Comparison of ENCODE assay signal across 8 cellular contexts in the genomic region with DNA sequence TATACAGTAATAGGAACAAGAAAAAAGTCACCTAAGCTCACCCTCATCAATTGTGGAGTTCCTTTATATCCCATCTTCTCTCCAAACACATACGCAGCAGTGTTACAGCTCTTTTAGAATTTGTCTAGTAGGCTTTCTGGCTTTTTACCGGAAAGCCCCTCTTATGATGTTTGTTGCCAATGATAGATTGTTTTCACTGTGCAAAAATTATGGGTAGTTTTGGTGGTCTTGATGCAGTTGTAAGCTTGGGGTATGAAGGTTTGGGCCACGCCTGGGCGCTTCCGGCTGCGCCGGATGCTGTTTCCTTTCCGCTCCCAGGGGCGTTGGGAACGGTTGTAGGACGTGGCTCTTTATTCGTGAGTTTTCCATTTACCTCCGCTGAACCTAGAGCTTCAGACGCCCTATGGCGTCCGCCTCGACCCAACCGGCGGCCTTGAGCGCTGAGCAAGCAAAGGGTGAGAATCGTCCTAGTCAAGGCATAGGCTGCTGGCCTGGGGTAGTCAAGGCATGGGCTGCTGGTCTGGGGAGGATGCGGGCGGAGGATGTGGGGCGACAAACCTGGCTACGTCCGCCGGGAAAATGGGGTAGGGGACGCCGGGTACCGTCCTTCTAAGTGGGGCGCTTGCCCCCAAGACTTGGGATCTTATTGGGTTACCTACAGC. TPM values are rescaled to one million over a fixed set of nuclear protein-coding genes. Genes with fewer than 3 reads are reported as not detected.
DNase-seq lines count a peak whose midpoint lies in the region; ATAC-seq and TF ChIP-seq lines count a peak whose summit lies in the region.

A gene with protein sequence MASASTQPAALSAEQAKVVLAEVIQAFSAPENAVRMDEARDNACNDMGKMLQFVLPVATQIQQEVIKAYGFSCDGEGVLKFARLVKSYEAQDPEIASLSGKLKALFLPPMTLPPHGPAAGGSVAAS (plus strand): TSS at position 304 of the 662 bp plus-strand sequence. CDS start 100 bp downstream, at position 404.
TSS of gene RNU7-1 (plus strand) at position 98 of the 662 bp plus-strand sequence.

- no peaks in the 10 kb centered on the region for H3K9me3 Mint-ChIP-seq in stimulated activated naive CD8-positive, alpha-beta T cell treated with anti-CD3 and anti-CD28 coated beads, Interleukin-15, Interleukin-2, amounts not matched to agents 100 ng/mL and 50 ng/mL, for 24 hours

- peaks cover 71% of the 10 kb centered on the region for H3K4me1 Mint-ChIP-seq in stimulated activated naive CD8-positive, alpha-beta T cell treated with anti-CD3 and anti-CD28 coated beads, Interleukin-15, Interleukin-2, amounts not matched to agents 100 ng/mL and 50 ng/mL, for 24 hours (ENCODE audit: low read depth)

- H3K27ac Mint-ChIP-seq in stimulated activated naive CD8-positive, alpha-beta T cell treated with anti-CD3 and anti-CD28 coated beads, Interleukin-15, Interleukin-2, amounts not matched to agents 100 ng/mL and 50 ng/mL, for 24 hours, result peak within 1 kb of the TSS; percentile 99

- H3K9ac ChIP-seq in HUES64 (ENCODE audit: low read depth, low read length) (peak within 1 kb of the TSS; percentile 82), NT2/D1 (ENCODE audit: insufficient read length, low read depth) (peak within 1 kb of the TSS; percentile 100), mucosa of stomach (ENCODE audit: low read length) (peak within 1 kb of the TSS; percentile 79)

- peak within 1 kb of the TSS; percentile 81 for H3K4me3 ChIP-seq in HUES64 (ENCODE audit: low read length)
- peak within 1 kb of the TSS; percentile 97 for H3K4me3 ChIP-seq in NT2/D1 (ENCODE audit: insufficient read length, low read depth)
- H3K4me3 ChIP-seq in epithelial cell of esophagus (ENCODE audit: low read length), result peak within 1 kb of the TSS; percentile 80
- H3K4me3 ChIP-seq in mucosa of stomach (ENCODE audit: low read length), result peak within 1 kb of the TSS; percentile 85

- peak within 1 kb of the TSS; percentile 98 for H3K4me3 Mint-ChIP-seq in stimulated activated naive CD8-positive, alpha-beta T cell treated with anti-CD3 and anti-CD28 coated beads, Interleukin-15, Interleukin-2, amounts not matched to agents 100 ng/mL and 50 ng/mL, for 24 hours

- peak; percentile 23 for ATAC-seq in GM21526 (IDR thresholded peaks at IDR 0.05; ENCODE audit: low FRiP score, unreplicated experiment)

- H3K4me1 ChIP-seq in HUES64 (ENCODE audit: insufficient read depth, low read length) (peaks cover 12% of the 10 kb centered on the region; the same call in 1 of the 2 replicates), NT2/D1 (ENCODE audit: insufficient read depth, insufficient read length) (peaks cover 26% of the 10 kb centered on the region), mucosa of stomach (ENCODE audit: control insufficient read depth, insufficient read depth, low read length) (peaks cover 34% of the 10 kb centered on the region)

- no peaks in the 10 kb centered on the region for H3K9me3 ChIP-seq in HUES64 (ENCODE audit: insufficient read depth, low read depth, low read length)
- H3K9me3 ChIP-seq in NT2/D1 (ENCODE audit: insufficient read depth, low read length), result no peaks in the 10 kb centered on the region
- H3K9me3 ChIP-seq in mucosa of stomach (ENCODE audit: control insufficient read depth, low read length), result no peaks in the 10 kb centered on the region

- H3K27me3 ChIP-seq in HUES64 (ENCODE audit: insufficient read depth, low read length) (no peaks in the 10 kb centered on the region), NT2/D1 (ENCODE audit: insufficient read depth, insufficient read length) (no peaks in the 10 kb centered on the region), mucosa of stomach (ENCODE audit: control insufficient read depth, insufficient read depth, low read length) (no peaks in the 10 kb centered on the region)

- DNase-seq in DMS 273 treated with DMSO at 0.1 percent for 48 hours (lab: John Stamatoyannopoulos, UW) (peak; percentile 94), NT2/D1 (ENCODE audit: low read depth, low spot score) (peak; percentile 99), epithelial cell of esophagus (ENCODE audit: low read depth) (peak; percentile 86)
- DNase-seq in activated T-cell treated with anti-CD3 and anti-CD28 coated beads, Interleukin-2, amount 50 U/mL, for 1 hour, result peak; percentile 76

- H3K36me3 ChIP-seq in HUES64 (ENCODE audit: insufficient read depth, low read length) (peaks cover 25% of the 10 kb centered on the region), NT2/D1 (ENCODE audit: insufficient read depth, insufficient read length, low read length) (peaks cover 58% of the 10 kb centered on the region), mucosa of stomach (ENCODE audit: control insufficient read depth, insufficient read depth, low read length) (peaks cover 4% of the 10 kb centered on the region)

- WGBS in HUES64, result under 1% methylated on average over 31 of the region's 31 CpGs

- H3K27ac ChIP-seq in HUES64 (ENCODE audit: low read depth, low read length), result peak within 1 kb of the TSS; percentile 90

- peaks cover 4% of the 10 kb centered on the region for H3K27me3 Mint-ChIP-seq in stimulated activated naive CD8-positive, alpha-beta T cell treated with anti-CD3 and anti-CD28 coated beads, Interleukin-15, Interleukin-2, amounts not matched to agents 100 ng/mL and 50 ng/mL, for 24 hours

- peaks cover 31% of the 10 kb centered on the region for H3K36me3 Mint-ChIP-seq in stimulated activated naive CD8-positive, alpha-beta T cell treated with anti-CD3 and anti-CD28 coated beads, Interleukin-15, Interleukin-2, amounts not matched to agents 100 ng/mL and 50 ng/mL, for 24 hours (ENCODE audit: low read depth)

- TF ChIP-seq CTCF in epithelial cell of esophagus (IDR thresholded peaks at IDR 0.05; ENCODE audit: insufficient read depth, low read depth, low read length, missing control alignments), result no peak

RNA-seq across cellular contexts. Expression of the first gene that starts in this region (rescaled TPM):
- 174 TPM for polyA plus RNA-seq in HUES64 (2013, experiment 1 of 2)
- polyA plus RNA-seq in HUES64 (2013, experiment 2 of 2), result 162 TPM

RNA-seq across cellular contexts. Expression of gene RNU7-1, which starts in this region (rescaled TPM):
- polyA plus RNA-seq in HUES64 (2013, experiment 1 of 2), result not detected
- not detected for polyA plus RNA-seq in HUES64 (2013, experiment 2 of 2)

Comparison
In these comparisons a context has a peak if more than half of its experiments do, and no peak if none do; other contexts are left out.
1. Peak in every context shown above with its lines: DNase-seq, ATAC-seq, H3K4me3 ChIP-seq and H3K27ac ChIP-seq.